ENCODE assay signal across 8 cellular contexts in genomic region chr10:29304259-29305030, GRCh38. TPM values are rescaled to one million over a fixed set of nuclear protein-coding genes. Genes with fewer than 3 reads are reported as not detected.
DNase-seq lines count a peak whose midpoint lies in the region; ATAC-seq and TF ChIP-seq lines count a peak whose summit lies in the region.
"Had no signal": no experiment of that assay in that cellular context is flagged by ENCODE, and none has a peak within 500 bp of the region (broad histone marks: within the 10 kb centered on the region; RNA-seq: fewer than 3 reads in every experiment).

No MANE protein-coding gene starts in this region.

- peak; percentile 77 for TF ChIP-seq CTCF in cardiac muscle cell (IDR thresholded peaks at IDR 0.05; ENCODE audit: low read depth, low read length)
- TF ChIP-seq CTCF in progenitor cell of endocrine pancreas (IDR thresholded peaks at IDR 0.05; ENCODE audit: unreplicated experiment) = peak; percentile 89

- peaks cover 7% of the 10 kb centered on the region for H3K9me3 Mint-ChIP-seq in activated naive CD8-positive, alpha-beta T cell treated with anti-CD3 and anti-CD28 coated beads, Interleukin-2, amount 10 ng/mL, durations not matched to agents 7 days and 5 days
- H3K9me3 Mint-ChIP-seq in progenitor cell of endocrine pancreas (ENCODE audit: low read depth) = peaks cover 14% of the 10 kb centered on the region

- peak overlapping the region; percentile 75 for H3K4me3 Mint-ChIP-seq in activated naive CD8-positive, alpha-beta T cell treated with anti-CD3 and anti-CD28 coated beads, Interleukin-2, amount 10 ng/mL, durations not matched to agents 7 days and 5 days
- H3K4me3 Mint-ChIP-seq in progenitor cell of endocrine pancreas (ENCODE audit: low read depth) = no peak overlapping the region

- ATAC-seq in HG03045 (IDR thresholded peaks at IDR 0.05; ENCODE audit: unreplicated experiment) = peak; percentile 55
- no peak for ATAC-seq in activated naive CD8-positive, alpha-beta T cell treated with anti-CD3 and anti-CD28 coated beads, Interleukin-2, amount 10 ng/mL, durations not matched to agents 7 days and 5 days (ENCODE audit: low read depth)

- peaks cover 19% of the 10 kb centered on the region for H3K4me1 ChIP-seq in cardiac muscle cell (ENCODE audit: low read depth)

- H3K27me3 ChIP-seq in cardiac muscle cell = no peaks in the 10 kb centered on the region

- DNase-seq in GM03348 (ENCODE audit: low spot score) = peak; percentile 85
- peak; percentile 68 for DNase-seq in NCI-H446 treated with DMSO at 0.1 percent for 48 hours (lab: John Stamatoyannopoulos, UW)
- no peak for DNase-seq in activated naive CD8-positive, alpha-beta T cell treated with anti-CD3 and anti-CD28 coated beads, Interleukin-2, amount 10 ng/mL, durations not matched to agents 7 days and 5 days
- DNase-seq in cardiac muscle cell (ENCODE audit: low read depth in 1 of 2, low spot score in 1 of 2) = peak; percentile 81 to 87
- peak; percentile 31 for DNase-seq in progenitor cell of endocrine pancreas (ENCODE audit: low spot score, unreplicated experiment)
- no peak for DNase-seq in mesenteric fat pad (ENCODE audit: low spot score)

- POLR2A ChIA-PET in activated naive CD8-positive, alpha-beta T cell treated with anti-CD3 and anti-CD28 coated beads, Interleukin-2, amount 10 ng/mL, durations not matched to agents 7 days and 5 days (lab: Charles Lee) = no interaction called here

- H3K27ac Mint-ChIP-seq in activated naive CD8-positive, alpha-beta T cell treated with anti-CD3 and anti-CD28 coated beads, Interleukin-2, amount 10 ng/mL, durations not matched to agents 7 days and 5 days = no peak overlapping the region
- peak overlapping the region; percentile 85 for H3K27ac Mint-ChIP-seq in progenitor cell of endocrine pancreas

- no peak overlapping the region for H3K4me3 ChIP-seq in cardiac muscle cell

- H3K9me3 ChIP-seq in cardiac muscle cell (ENCODE audit: low read depth) = no peaks in the 10 kb centered on the region

- H3K27me3 Mint-ChIP-seq in activated naive CD8-positive, alpha-beta T cell treated with anti-CD3 and anti-CD28 coated beads, Interleukin-2, amount 10 ng/mL, durations not matched to agents 7 days and 5 days = peaks cover 11% of the 10 kb centered on the region
- H3K27me3 Mint-ChIP-seq in progenitor cell of endocrine pancreas = no peaks in the 10 kb centered on the region

- H3K27ac ChIP-seq in cardiac muscle cell = peak overlapping the region; percentile 70

- peaks cover 5% of the 10 kb centered on the region for H3K4me1 Mint-ChIP-seq in activated naive CD8-positive, alpha-beta T cell treated with anti-CD3 and anti-CD28 coated beads, Interleukin-2, amount 10 ng/mL, durations not matched to agents 7 days and 5 days
- H3K4me1 Mint-ChIP-seq in progenitor cell of endocrine pancreas (ENCODE audit: low read depth) = no peaks in the 10 kb centered on the region

- H3K36me3 ChIP-seq in cardiac muscle cell = no peaks in the 10 kb centered on the region

- no peaks in the 10 kb centered on the region for H3K36me3 Mint-ChIP-seq in activated naive CD8-positive, alpha-beta T cell treated with anti-CD3 and anti-CD28 coated beads, Interleukin-2, amount 10 ng/mL, durations not matched to agents 7 days and 5 days
- H3K36me3 Mint-ChIP-seq in progenitor cell of endocrine pancreas (ENCODE audit: insufficient read depth) = peaks cover 8% of the 10 kb centered on the region

RNA-seq across cellular contexts. Expression of gene LYZL1, which starts 15.6 kb away (rescaled TPM):
- total RNA-seq in activated naive CD8-positive, alpha-beta T cell treated with anti-CD3 and anti-CD28 coated beads, Interleukin-2, amount 10 ng/mL, durations not matched to agents 7 days and 5 days = not detected
- total RNA-seq in cardiac muscle cell (not detected in 2 replicates), progenitor cell of endocrine pancreas (not detected in 2 replicates), mesenteric fat pad (not detected)
- polyA plus RNA-seq in cardiac muscle cell = 0.17 TPM in 1 of 2 replicates, not detected in the other
- polyA plus RNA-seq: adipose tissue had no signal

Comparison
In these comparisons a context has a peak if more than half of its experiments do, and no peak if none do; other contexts are left out.
1. DNase-seq: peak in GM03348 (single experiment), NCI-H446 treated with DMSO at 0.1 percent for 48 hours (single experiment), cardiac muscle cell (2 of 2) and progenitor cell of endocrine pancreas (single experiment); none in activated naive CD8-positive, alpha-beta T cell treated with anti-CD3 and anti-CD28 coated beads, Interleukin-2, amount 10 ng/mL, durations not matched to agents 7 days and 5 days (single experiment) and mesenteric fat pad (single experiment).